ENCODE assay signal across 10 cellular contexts in the genomic region with DNA sequence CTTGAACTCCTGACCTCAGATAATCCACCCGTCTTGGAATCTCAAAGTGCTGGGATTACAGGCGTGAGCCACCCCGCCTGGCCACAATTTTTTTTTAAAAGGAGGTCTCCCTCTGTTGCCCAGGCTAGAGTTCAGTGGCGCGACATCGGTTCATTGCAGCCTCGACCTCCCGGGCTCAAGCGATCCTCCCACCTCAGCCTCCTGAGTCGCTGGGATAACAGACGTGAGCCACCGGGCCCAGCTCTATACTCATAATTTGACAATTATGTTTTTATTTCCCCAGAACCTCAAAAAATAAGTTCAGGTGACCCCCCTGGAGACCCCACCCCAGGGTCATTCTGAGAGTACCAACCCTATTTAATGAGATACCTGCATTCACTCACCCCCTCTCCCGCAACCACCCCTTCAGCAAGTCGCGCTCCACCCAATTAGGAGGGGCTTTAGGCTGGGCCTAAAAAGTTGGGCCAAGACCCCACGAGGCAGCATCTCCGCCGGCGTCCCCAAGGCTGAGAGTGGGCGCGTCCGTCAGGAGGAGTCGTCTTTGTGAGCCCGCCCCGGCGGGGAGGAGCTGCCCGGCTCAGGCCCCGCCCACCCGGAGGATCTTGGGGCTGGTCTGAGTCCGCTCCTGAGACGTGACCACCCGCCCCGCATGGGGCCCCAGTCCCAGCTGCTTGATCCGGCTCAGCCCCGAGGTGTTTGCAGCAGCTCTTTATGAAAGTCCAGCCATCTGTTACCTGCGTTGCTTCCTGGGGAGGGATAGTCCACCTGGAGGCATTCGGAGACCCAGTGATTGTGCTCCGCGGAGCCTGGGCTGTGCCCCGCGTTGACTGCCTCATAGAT. TPM values are rescaled to one million over a fixed set of nuclear protein-coding genes. Genes with fewer than 3 reads are reported as not detected.
DNase-seq lines count a peak whose midpoint lies in the region; FAIRE-seq and TF ChIP-seq lines count a peak whose summit lies in the region.
"Had no signal": no experiment of that assay in that cellular context is flagged by ENCODE, and none has a peak within 500 bp of the region (broad histone marks: within the 10 kb centered on the region; RNA-seq: fewer than 3 reads in every experiment).

A gene with protein sequence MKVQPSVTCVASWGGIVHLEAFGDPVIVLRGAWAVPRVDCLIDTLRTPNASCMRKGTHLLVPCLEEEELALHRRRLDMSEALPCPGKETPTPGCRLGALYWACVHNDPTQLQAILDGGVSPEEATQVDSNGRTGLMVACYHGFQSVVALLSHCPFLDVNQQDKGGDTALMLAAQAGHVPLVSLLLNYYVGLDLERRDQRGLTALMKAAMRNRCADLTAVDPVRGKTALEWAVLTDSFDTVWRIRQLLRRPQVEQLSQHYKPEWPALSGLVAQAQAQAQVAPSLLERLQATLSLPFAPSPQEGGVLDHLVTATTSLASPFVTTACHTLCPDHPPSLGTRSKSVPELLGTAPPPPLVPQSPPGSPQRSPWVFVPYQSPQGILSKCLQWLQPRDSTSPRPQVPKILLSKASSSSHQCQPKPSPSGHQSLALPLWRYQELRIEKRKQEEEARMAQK (plus strand): TSS at position 628 of the 840 bp plus-strand sequence. CDS start 84 bp downstream, at position 712.

- H3K36me3 Mint-ChIP-seq in nephron (ENCODE audit: low read depth), result no peaks in the 10 kb centered on the region

- peak within 1 kb of the TSS in 2 of 3 experiments; percentile 16 to 33 for H3K27ac Mint-ChIP-seq in nephron

- intact Hi-C loops in endothelial cell of umbilical vein (cut with micrococcal nuclease), result loop anchor here (5.0 kb wide), 1 partner anchor 145 kb away; no protein-coding TSS in a partner anchor

- H3K9me1 ChIP-seq in endothelial cell of umbilical vein (replicated peaks; ENCODE audit: control insufficient read depth, extremely low read depth, insufficient read depth, low read length), result no peaks in the 10 kb centered on the region

- H3K9ac ChIP-seq in endothelial cell of umbilical vein (replicated peaks; ENCODE audit: extremely low read depth, insufficient read depth, low read length), result no peak within 1 kb of the TSS

- POLR2A ChIA-PET in endothelial cell of umbilical vein (lab: Charles Lee), result interaction anchor here (0.6 kb wide), 3 partner anchors 9 to 1721 kb away, joined by 3 to 5 read pairs (median 4); a partner anchor contains a TSS

- dilution Hi-C loops in endothelial cell of umbilical vein (cut with MboI; ENCODE audit: extremely low pct_ligation_motif_present, low sequenced_read_pairs), result no loop called here

- H3K79me2 ChIP-seq in endothelial cell of umbilical vein (ENCODE audit: control insufficient read depth, insufficient read depth, low read length), result no peaks in the 10 kb centered on the region

- peak within 1 kb of the TSS; percentile 54 for H3K4me2 ChIP-seq in endothelial cell of umbilical vein (ENCODE audit: insufficient read depth, low read length)

- no peaks in the 10 kb centered on the region for H3K27me3 ChIP-seq in endothelial cell of umbilical vein (ENCODE audit: control insufficient read depth in 2 of 2, insufficient read depth in 2 of 2, low read length in 2 of 2)

- peak; percentile 85 for FAIRE-seq in endothelial cell of umbilical vein (lab: Jason Lieb, UNC)

- peak within 1 kb of the TSS in 1 of 3 experiments; percentile 23 for H3K4me3 Mint-ChIP-seq in nephron

- CTCF ChIA-PET in endothelial cell of umbilical vein (lab: Charles Lee), result interaction anchor here (0.7 to 6.5 kb wide), 11 partner anchors 8 to 133 kb away, joined by 3 to 55 read pairs (median 5); a partner anchor contains a TSS

- peak within 1 kb of the TSS; percentile 89 for H3K27ac ChIP-seq in endothelial cell of umbilical vein (ENCODE audit: insufficient read depth, low read depth, low read length)

- BruUV-seq in endothelial cell of umbilical vein (replicated peaks; lab: Mats Ljungman, UMichigan), result no TSS peak

- TF ChIP-seq CTCF in endothelial cell of umbilical vein (IDR thresholded peaks at IDR 0.05; ENCODE audit: extremely low read depth in 1 of 2, insufficient read depth in 1 of 2, low read depth in 1 of 2, low read length in 2 of 2) (no peak), nephron (IDR thresholded peaks at IDR 0.05; ENCODE audit: unreplicated experiment in 3 of 3) (no peak)

- no peaks in the 10 kb centered on the region for H4K20me1 ChIP-seq in endothelial cell of umbilical vein (replicated peaks; ENCODE audit: control insufficient read depth, extremely low read depth, insufficient read depth, low read length)

- peak; percentile 23 for DNase-seq in CD1c-positive myeloid dendritic cell (ENCODE audit: extremely low spot score)
- DNase-seq in NCI-H1417 (lab: John Stamatoyannopoulos, UW), result peak in 2 of 3 experiments; percentile 90 to 94
- peak; percentile 62 for DNase-seq in endothelial cell of umbilical vein (ENCODE audit: low read depth, low spot score)
- DNase-seq in NOMO-1 (lab: John Stamatoyannopoulos, UW; ENCODE audit: unreplicated experiment in 2 of 2), result no peak
- DNase-seq in anterior cingulate cortex (lab: John Stamatoyannopoulos, UW), result no peak
- DNase-seq in NCI-H1048 (lab: John Stamatoyannopoulos, UW), result no peak
- DNase-seq in NOMO-1 treated with DMSO at 0.1 percent for 48 hours (lab: John Stamatoyannopoulos, UW; ENCODE audit: unreplicated experiment), result no peak
- DNase-seq: NK-92 treated with Interleukin-12 subunit alpha and Interleukin-12 subunit beta, amount 100 ng/mL, for 24 hours had no signal

- peak within 1 kb of the TSS; percentile 46 for H2AFZ ChIP-seq in endothelial cell of umbilical vein (ENCODE audit: low read depth, low read length)

- H3K4me1 ChIP-seq in endothelial cell of umbilical vein (ENCODE audit: control insufficient read depth, extremely low read depth, insufficient read depth, low read length), result peaks cover 41% of the 10 kb centered on the region

- H3K9me3 Mint-ChIP-seq in nephron, result no peaks in the 10 kb centered on the region

- TF ChIP-seq POLR2A in endothelial cell of umbilical vein (IDR thresholded peaks at IDR 0.05; ENCODE audit: low read depth, low read length), result no peak

- peaks cover 2% of the 10 kb centered on the region for H3K9me3 ChIP-seq in endothelial cell of umbilical vein (replicated peaks; ENCODE audit: control insufficient read depth, insufficient read depth, low read length)

- peaks cover 11% of the 10 kb centered on the region for H3K27me3 Mint-ChIP-seq in nephron (ENCODE audit: low read depth)

- no peaks in the 10 kb centered on the region for H3K36me3 ChIP-seq in endothelial cell of umbilical vein (ENCODE audit: control insufficient read depth in 2 of 2, extremely low read depth in 1 of 2, insufficient read depth in 2 of 2, low read length in 2 of 2)

- H3K4me3 ChIP-seq in endothelial cell of umbilical vein (replicated peaks in 1 of 3; ENCODE audit: insufficient read depth in 1 of 3, low read depth in 1 of 3, low read length in 3 of 3), result peak within 1 kb of the TSS in 1 of 3 experiments; percentile 6

- peaks cover 13% of the 10 kb centered on the region for H3K4me1 Mint-ChIP-seq in nephron

TF ChIP-seq in endothelial cell of umbilical vein, 7 proteins besides CTCF, POLR2A, EP300 and RAD21:
- TF ChIP-seq GATA2 (IDR thresholded peaks at IDR 0.05; ENCODE audit: insufficient read depth, insufficient read length, low read depth, low read length) (no peak), JUN (IDR thresholded peaks at IDR 0.05; ENCODE audit: borderline replicate concordance, insufficient read depth, insufficient read length, low read depth) (no peak), EZH2 (IDR thresholded peaks at IDR 0.05; ENCODE audit: borderline replicate concordance, low read depth, low read length, severe bottlenecking) (no peak), POLR2AphosphoS5 (IDR thresholded peaks at IDR 0.05; ENCODE audit: insufficient read depth, low read depth, low read length) (no peak), FOS (IDR thresholded peaks at IDR 0.05; ENCODE audit: borderline replicate concordance, insufficient read depth, low read length) (no peak), MYC (IDR thresholded peaks at IDR 0.05; ENCODE audit: low read depth, low read length) (no peak)
- TF ChIP-seq, protein P1, sequence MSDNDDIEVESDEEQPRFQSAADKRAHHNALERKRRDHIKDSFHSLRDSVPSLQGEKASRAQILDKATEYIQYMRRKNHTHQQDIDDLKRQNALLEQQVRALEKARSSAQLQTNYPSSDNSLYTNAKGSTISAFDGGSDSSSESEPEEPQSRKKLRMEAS (IDR thresholded peaks at IDR 0.05; ENCODE audit: insufficient read depth, insufficient read length), result no peak

RNA-seq across cellular contexts. Expression of the gene that starts here (rescaled TPM):
- 0.95 and 1.2 TPM in 2 replicates for total RNA-seq in endothelial cell of umbilical vein
- polyA plus RNA-seq in endothelial cell of umbilical vein, result 0.80 and 0.92 TPM in 2 replicates
- 0.25 and 0.34 TPM in 2 replicates for polyA plus RNA-seq in endothelial cell of umbilical vein (2011; cell fraction: cytosol; rRNA removed)
- polyA plus RNA-seq in endothelial cell of umbilical vein (2011; cell fraction: nucleus; rRNA removed), result 2.9 and 3.2 TPM in 2 replicates
- polyA plus RNA-seq in endothelial cell of umbilical vein (2012), result 0.60 and 0.86 TPM in 2 replicates
- polyA minus RNA-seq in endothelial cell of umbilical vein, result 0.36 and 0.61 TPM in 2 replicates
- not detected for polyA minus RNA-seq in endothelial cell of umbilical vein (2011; cell fraction: cytosol; rRNA and poly(A)+ RNA removed)
- polyA minus RNA-seq in endothelial cell of umbilical vein (2011; cell fraction: nucleus; rRNA and poly(A)+ RNA removed), result 0.58 and 0.87 TPM in 2 replicates
- total RNA-seq: activated naive CD4-positive, alpha-beta T cell treated with anti-CD3 and anti-CD28 coated beads, Interleukin-2, amount 50 U/mL, for 72 hours had no signal

Comparison
In these comparisons a context has a peak if more than half of its experiments do, and no peak if none do; other contexts are left out.
1. DNase-seq: peak in CD1c-positive myeloid dendritic cell (single experiment), NCI-H1417 (2 of 3) and endothelial cell of umbilical vein (single experiment); none in NOMO-1 (0 of 2), anterior cingulate cortex (0 of 58), NCI-H1048 (single experiment) and NOMO-1 treated with DMSO at 0.1 percent for 48 hours (single experiment).